ENCODE assay signal across 2 cellular contexts in genomic region chr13:27131906-27132305, GRCh38.
TF ChIP-seq lines count a peak whose summit lies in the region.

No MANE protein-coding gene starts in this region.

TF ChIP-seq in GM12878, 131 proteins besides CTCF, POLR2A, EP300 and RAD21 (continued from another document):
- TF ChIP-seq E4F1 (IDR thresholded peaks at IDR 0.05; ENCODE audit: borderline replicate concordance, partially characterized antibody) (no peak), RFX5 (IDR thresholded peaks at IDR 0.05; ENCODE audit: low read depth, low read length) (no peak), NR2F1 (conservative IDR thresholded peaks at IDR 0.05) (no peak), IRF4 (IDR thresholded peaks at IDR 0.05; ENCODE audit: low read depth, low read length) (no peak), STAT3 (IDR thresholded peaks at IDR 0.05; ENCODE audit: low read depth, low read length) (no peak), YBX1 (IDR thresholded peaks at IDR 0.05) (no peak), JUNB (IDR thresholded peaks at IDR 0.05) (no peak), IKZF1 (conservative IDR thresholded peaks at IDR 0.05) (no peak), MTA2 (IDR thresholded peaks at IDR 0.05; ENCODE audit: low read depth) (no peak), SREBF2 (IDR thresholded peaks at IDR 0.05; ENCODE audit: low read length) (no peak), MEF2A (IDR thresholded peaks at IDR 0.05; ENCODE audit: insufficient read depth, low read depth, low read length) (no peak), POU2F2 (IDR thresholded peaks at IDR 0.05; ENCODE audit: borderline replicate concordance, low read depth, low read length) (no peak), BHLHE40 (IDR thresholded peaks at IDR 0.05; ENCODE audit: borderline replicate concordance in 1 of 2, low read depth in 2 of 2, low read length in 1 of 2) (no peak), NR2C1 (IDR thresholded peaks at IDR 0.05) (no peak), EZH2 (IDR thresholded peaks at IDR 0.05; ENCODE audit: borderline replicate concordance, control insufficient read depth, low read depth, low read length) (no peak)
- TF ChIP-seq, protein P1, sequence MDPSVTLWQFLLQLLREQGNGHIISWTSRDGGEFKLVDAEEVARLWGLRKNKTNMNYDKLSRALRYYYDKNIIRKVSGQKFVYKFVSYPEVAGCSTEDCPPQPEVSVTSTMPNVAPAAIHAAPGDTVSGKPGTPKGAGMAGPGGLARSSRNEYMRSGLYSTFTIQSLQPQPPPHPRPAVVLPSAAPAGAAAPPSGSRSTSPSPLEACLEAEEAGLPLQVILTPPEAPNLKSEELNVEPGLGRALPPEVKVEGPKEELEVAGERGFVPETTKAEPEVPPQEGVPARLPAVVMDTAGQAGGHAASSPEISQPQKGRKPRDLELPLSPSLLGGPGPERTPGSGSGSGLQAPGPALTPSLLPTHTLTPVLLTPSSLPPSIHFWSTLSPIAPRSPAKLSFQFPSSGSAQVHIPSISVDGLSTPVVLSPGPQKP (IDR thresholded peaks at IDR 0.05; ENCODE audit: low read depth, low read length): no peak
- TF ChIP-seq, protein P2, sequence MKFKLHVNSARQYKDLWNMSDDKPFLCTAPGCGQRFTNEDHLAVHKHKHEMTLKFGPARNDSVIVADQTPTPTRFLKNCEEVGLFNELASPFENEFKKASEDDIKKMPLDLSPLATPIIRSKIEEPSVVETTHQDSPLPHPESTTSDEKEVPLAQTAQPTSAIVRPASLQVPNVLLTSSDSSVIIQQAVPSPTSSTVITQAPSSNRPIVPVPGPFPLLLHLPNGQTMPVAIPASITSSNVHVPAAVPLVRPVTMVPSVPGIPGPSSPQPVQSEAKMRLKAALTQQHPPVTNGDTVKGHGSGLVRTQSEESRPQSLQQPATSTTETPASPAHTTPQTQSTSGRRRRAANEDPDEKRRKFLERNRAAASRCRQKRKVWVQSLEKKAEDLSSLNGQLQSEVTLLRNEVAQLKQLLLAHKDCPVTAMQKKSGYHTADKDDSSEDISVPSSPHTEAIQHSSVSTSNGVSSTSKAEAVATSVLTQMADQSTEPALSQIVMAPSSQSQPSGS (IDR thresholded peaks at IDR 0.05; ENCODE audit: low read length): no peak

TF ChIP-seq in SK-N-SH treated with all-trans-retinoic acid at 6 μM for 48 hours, 23 proteins besides CTCF, POLR2A, EP300 and RAD21 (continued from another document):
- TF ChIP-seq TSHZ2 (CRISPR knock-in tag; IDR thresholded peaks at IDR 0.05): no peak
- no peak for TF ChIP-seq ESRRG (CRISPR knock-in tag; IDR thresholded peaks at IDR 0.05)
- TF ChIP-seq SNAI2 (CRISPR knock-in tag; IDR thresholded peaks at IDR 0.05): no peak
- no peak for TF ChIP-seq PPARA (CRISPR knock-in tag; IDR thresholded peaks at IDR 0.05; ENCODE audit: borderline replicate concordance)
- no peak for TF ChIP-seq CSDC2 (CRISPR knock-in tag; IDR thresholded peaks at IDR 0.05)
- no peak for TF ChIP-seq OSR1 (CRISPR knock-in tag; IDR thresholded peaks at IDR 0.05)
- TF ChIP-seq CREB5 (CRISPR knock-in tag; IDR thresholded peaks at IDR 0.05; ENCODE audit: low read depth): no peak
- TF ChIP-seq, protein P3, sequence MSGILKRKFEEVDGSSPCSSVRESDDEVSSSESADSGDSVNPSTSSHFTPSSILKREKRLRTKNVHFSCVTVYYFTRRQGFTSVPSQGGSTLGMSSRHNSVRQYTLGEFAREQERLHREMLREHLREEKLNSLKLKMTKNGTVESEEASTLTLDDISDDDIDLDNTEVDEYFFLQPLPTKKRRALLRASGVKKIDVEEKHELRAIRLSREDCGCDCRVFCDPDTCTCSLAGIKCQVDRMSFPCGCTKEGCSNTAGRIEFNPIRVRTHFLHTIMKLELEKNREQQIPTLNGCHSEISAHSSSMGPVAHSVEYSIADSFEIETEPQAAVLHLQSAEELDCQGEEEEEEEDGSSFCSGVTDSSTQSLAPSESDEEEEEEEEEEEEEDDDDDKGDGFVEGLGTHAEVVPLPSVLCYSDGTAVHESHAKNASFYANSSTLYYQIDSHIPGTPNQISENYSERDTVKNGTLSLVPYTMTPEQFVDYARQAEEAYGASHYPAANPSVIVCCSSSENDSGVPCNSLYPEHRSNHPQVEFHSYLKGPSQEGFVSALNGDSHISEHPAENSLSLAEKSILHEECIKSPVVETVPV (CRISPR knock-in tag; IDR thresholded peaks at IDR 0.05): no peak
- no peak for TF ChIP-seq GLIS3 (CRISPR knock-in tag; IDR thresholded peaks at IDR 0.05)
- TF ChIP-seq ZFP3 (CRISPR knock-in tag; IDR thresholded peaks at IDR 0.05): no peak
- no peak for TF ChIP-seq ZNF70 (CRISPR knock-in tag; IDR thresholded peaks at IDR 0.05)
- no peak for TF ChIP-seq ZC3H10 (CRISPR knock-in tag; IDR thresholded peaks at IDR 0.05)
